ENCODE assay signal across 8 cellular contexts in genomic region chr1:93845554-93846150, GRCh38. TPM values are rescaled to one million over a fixed set of nuclear protein-coding genes. Genes with fewer than 3 reads are reported as not detected.
A peak's percentile ranks its signal among the peaks of the same experiment; 100 is the strongest.
DNase-seq lines count a peak whose midpoint lies in the region; ATAC-seq and TF ChIP-seq lines count a peak whose summit lies in the region.

No MANE protein-coding gene starts in this region.

- H4K20me1 ChIP-seq in OCI-LY7 (ENCODE audit: insufficient read depth, low read length), result no peaks in the 10 kb centered on the region

- H3K4me1 Mint-ChIP-seq in central memory CD8-positive, alpha-beta T cell, result peaks cover 18% of the 10 kb centered on the region

- H3K27ac ChIP-seq in OCI-LY7 (ENCODE audit: low read depth, low read length, poor library complexity, severe bottlenecking) (peak overlapping the region; percentile 84), temporal lobe (ENCODE audit: low read depth, low read length) (peak overlapping the region; percentile 62)

- no TSS peak for BruUV-seq in OCI-LY7 (replicated peaks; lab: Mats Ljungman, UMichigan)

- CTCF ChIA-PET in AG04449 (lab: Yijun Ruan, JAX) (interaction anchor here (0.9 to 11.7 kb wide), 17 partner anchors 31 to 822 kb away, joined by 3 to 279 read pairs (median 5); partner anchors contain the start of gene FNBP1L), OCI-LY7 (lab: Charles Lee; ENCODE audit: unreplicated experiment) (interaction anchor here (0.6 to 1.1 kb wide), 5 partner anchors 27 to 216 kb away, joined by 3 to 4 read pairs (median 3); no protein-coding TSS in a partner anchor)

- no peak for TF ChIP-seq CTCF in AG04449 (IDR thresholded peaks at IDR 0.05; ENCODE audit: insufficient read depth, low read length, missing control alignments)
- no peak for TF ChIP-seq CTCF in GM12864 (IDR thresholded peaks at IDR 0.05; ENCODE audit: low read depth, low read length, missing control alignments)
- no peak for TF ChIP-seq CTCF in OCI-LY7 (conservative IDR thresholded peaks at IDR 0.05; ENCODE audit: low read length)

- H3K9me2 ChIP-seq in OCI-LY7 (ENCODE audit: insufficient read depth, low read length), result no peaks in the 10 kb centered on the region

- peak overlapping the region; percentile 100 for H3K27ac Mint-ChIP-seq in central memory CD8-positive, alpha-beta T cell (ENCODE audit: low read depth)

- H3K4me3 Mint-ChIP-seq in central memory CD8-positive, alpha-beta T cell, result peak overlapping the region; percentile 98

- H3K36me3 ChIP-seq in OCI-LY7 (ENCODE audit: insufficient read depth, low read length), result no peaks in the 10 kb centered on the region

- peaks cover 33% of the 10 kb centered on the region for H3K36me3 Mint-ChIP-seq in central memory CD8-positive, alpha-beta T cell (ENCODE audit: insufficient read depth)

- peak overlapping the region; percentile 84 for H3K4me2 ChIP-seq in OCI-LY7 (ENCODE audit: low read length)

- H2AFZ ChIP-seq in OCI-LY7 (ENCODE audit: low read length), result peak overlapping the region; percentile 95

- H3K4me3 ChIP-seq in AG04449 (ENCODE audit: low read depth, low read length) (peak overlapping the region; percentile 83), GM12864 (ENCODE audit: low read depth, low read length) (peak overlapping the region; percentile 86), OCI-LY7 (ENCODE audit: low read depth, low read length, poor library complexity, severe bottlenecking) (peak overlapping the region; percentile 75)

- H3K27me3 Mint-ChIP-seq in central memory CD8-positive, alpha-beta T cell, result peaks cover 9% of the 10 kb centered on the region

- DNase-seq in AG04449 (ENCODE audit: low read depth, low spot score) (peak; percentile 87), GM12864 (ENCODE audit: low read depth) (no peak), OCI-LY7 (ENCODE audit: low spot score) (peak; percentile 24), medulla oblongata (ENCODE audit: extremely low spot score) (peak; percentile 37), HUDEP-2 (lab: John Stamatoyannopoulos, UW; ENCODE audit: unreplicated experiment in 76 of 76) (no peak)
- no peak for DNase-seq in central memory CD8-positive, alpha-beta T cell (ENCODE audit: low spot score in 2 of 2)

- no peaks in the 10 kb centered on the region for H3K79me2 ChIP-seq in OCI-LY7 (ENCODE audit: insufficient read depth, low read depth, low read length)

- no peaks in the 10 kb centered on the region for H3K9me3 ChIP-seq in OCI-LY7 (ENCODE audit: low read length)

- intact Hi-C loops in OCI-LY7 (cut with micrococcal nuclease; ENCODE audit: unreplicated experiment), result loop anchor here (2.0 to 5.0 kb wide), 4 partner anchors 138 to 499 kb away; partner anchors contain the start of gene BCAR3

- ATAC-seq in HG03039 (IDR thresholded peaks at IDR 0.05; ENCODE audit: unreplicated experiment), result peak; percentile 7
- ATAC-seq in central memory CD8-positive, alpha-beta T cell (replicated peaks; ENCODE audit: extremely low read depth, poor library complexity, severe bottlenecking), result peak; percentile 39

- POLR2A ChIA-PET in AG04449 (lab: Yijun Ruan, JAX) (interaction anchor here (0.8 to 1.5 kb wide), 9 partner anchors 29 to 399 kb away, joined by 3 to 4 read pairs (median 3); partner anchors contain the start of gene DNTTIP2), OCI-LY7 (lab: Charles Lee) (interaction anchor here (0.5 to 1.8 kb wide), 12 partner anchors 31 to 765 kb away, joined by 3 to 7 read pairs (median 4); partner anchors contain the start of genes DNTTIP2 and DR1)

- H3K9me3 Mint-ChIP-seq in central memory CD8-positive, alpha-beta T cell, result peaks cover 5% of the 10 kb centered on the region

- peaks cover 29% of the 10 kb centered on the region for H3K4me1 ChIP-seq in OCI-LY7 (ENCODE audit: insufficient read depth, low read length, poor library complexity, severe bottlenecking)

RNA-seq across cellular contexts. Expression of gene DNTTIP2, which starts 33.4 kb away (rescaled TPM):
- total RNA-seq in OCI-LY7 (2014; rRNA removed; shearing (Covaris generic)), result 39.7 and 47.4 TPM in 2 replicates
- 55.4 and 67.6 TPM in 2 replicates for total RNA-seq in OCI-LY7 (2022)
- 34.4 TPM for total RNA-seq in temporal lobe

Comparison
In these comparisons a context has a peak if more than half of its experiments do, and no peak if none do; other contexts are left out.
1. DNase-seq: peak in AG04449 (single experiment), OCI-LY7 (single experiment) and medulla oblongata (single experiment); none in GM12864 (single experiment), central memory CD8-positive, alpha-beta T cell (0 of 2) and HUDEP-2 (0 of 76).
2. Peak in every context shown above with its lines, with median percentiles within 50 percentile points of each other: H3K4me3 ChIP-seq.